ENCODE assay signal across 1 cellular context in the genomic region with DNA sequence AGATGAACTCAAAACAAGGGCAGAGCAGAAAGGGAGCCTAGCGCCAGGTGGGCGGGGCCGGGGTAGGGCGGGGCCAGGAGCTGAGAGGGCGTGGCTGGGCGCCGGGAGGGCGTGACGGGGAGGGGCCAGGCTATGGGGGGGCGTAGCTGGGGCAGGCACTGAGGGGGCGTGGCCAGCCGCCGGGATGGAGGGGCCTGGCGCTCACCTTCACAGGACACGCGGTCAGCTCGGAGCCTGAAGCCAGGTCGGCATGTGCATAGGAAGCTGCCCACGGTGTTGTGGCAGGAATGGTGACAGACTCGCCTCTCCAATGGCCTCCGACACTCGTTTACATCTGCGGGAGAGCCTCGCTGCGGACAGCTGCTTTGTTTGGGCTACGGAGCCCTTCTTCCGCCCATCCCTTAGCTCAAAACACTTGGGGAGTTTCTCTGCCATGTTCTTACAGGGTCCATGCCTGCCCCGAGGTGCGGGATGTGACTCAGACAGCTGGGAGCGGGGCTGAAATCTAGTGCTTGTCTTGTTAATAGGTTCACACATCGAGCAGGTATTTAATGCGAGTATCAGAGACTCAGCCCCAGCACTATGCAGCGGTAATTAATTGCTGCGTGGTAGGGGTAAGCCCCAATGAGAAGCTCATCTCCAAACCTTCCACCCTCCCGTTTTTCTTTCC.
TF ChIP-seq lines count a peak whose summit lies in the region.

No MANE protein-coding gene starts in this region.

TF ChIP-seq in K562, 482 proteins besides CTCF, POLR2A, EP300 and RAD21 (continued from another document):
- TF ChIP-seq, protein P1, sequence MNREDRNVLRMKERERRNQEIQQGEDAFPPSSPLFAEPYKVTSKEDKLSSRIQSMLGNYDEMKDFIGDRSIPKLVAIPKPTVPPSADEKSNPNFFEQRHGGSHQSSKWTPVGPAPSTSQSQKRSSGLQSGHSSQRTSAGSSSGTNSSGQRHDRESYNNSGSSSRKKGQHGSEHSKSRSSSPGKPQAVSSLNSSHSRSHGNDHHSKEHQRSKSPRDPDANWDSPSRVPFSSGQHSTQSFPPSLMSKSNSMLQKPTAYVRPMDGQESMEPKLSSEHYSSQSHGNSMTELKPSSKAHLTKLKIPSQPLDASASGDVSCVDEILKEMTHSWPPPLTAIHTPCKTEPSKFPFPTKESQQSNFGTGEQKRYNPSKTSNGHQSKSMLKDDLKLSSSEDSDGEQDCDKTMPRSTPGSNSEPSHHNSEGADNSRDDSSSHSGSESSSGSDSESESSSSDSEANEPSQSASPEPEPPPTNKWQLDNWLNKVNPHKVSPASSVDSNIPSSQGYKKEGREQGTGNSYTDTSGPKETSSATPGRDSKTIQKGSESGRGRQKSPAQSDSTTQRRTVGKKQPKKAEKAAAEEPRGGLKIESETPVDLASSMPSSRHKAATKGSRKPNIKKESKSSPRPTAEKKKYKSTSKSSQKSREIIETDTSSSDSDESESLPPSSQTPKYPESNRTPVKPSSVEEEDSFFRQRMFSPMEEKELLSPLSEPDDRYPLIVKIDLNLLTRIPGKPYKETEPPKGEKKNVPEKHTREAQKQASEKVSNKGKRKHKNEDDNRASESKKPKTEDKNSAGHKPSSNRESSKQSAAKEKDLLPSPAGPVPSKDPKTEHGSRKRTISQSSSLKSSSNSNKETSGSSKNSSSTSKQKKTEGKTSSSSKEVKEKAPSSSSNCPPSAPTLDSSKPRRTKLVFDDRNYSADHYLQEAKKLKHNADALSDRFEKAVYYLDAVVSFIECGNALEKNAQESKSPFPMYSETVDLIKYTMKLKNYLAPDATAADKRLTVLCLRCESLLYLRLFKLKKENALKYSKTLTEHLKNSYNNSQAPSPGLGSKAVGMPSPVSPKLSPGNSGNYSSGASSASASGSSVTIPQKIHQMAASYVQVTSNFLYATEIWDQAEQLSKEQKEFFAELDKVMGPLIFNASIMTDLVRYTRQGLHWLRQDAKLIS (CRISPR knock-in tag; IDR thresholded peaks at IDR 0.05): no peak
- TF ChIP-seq, protein P2, sequence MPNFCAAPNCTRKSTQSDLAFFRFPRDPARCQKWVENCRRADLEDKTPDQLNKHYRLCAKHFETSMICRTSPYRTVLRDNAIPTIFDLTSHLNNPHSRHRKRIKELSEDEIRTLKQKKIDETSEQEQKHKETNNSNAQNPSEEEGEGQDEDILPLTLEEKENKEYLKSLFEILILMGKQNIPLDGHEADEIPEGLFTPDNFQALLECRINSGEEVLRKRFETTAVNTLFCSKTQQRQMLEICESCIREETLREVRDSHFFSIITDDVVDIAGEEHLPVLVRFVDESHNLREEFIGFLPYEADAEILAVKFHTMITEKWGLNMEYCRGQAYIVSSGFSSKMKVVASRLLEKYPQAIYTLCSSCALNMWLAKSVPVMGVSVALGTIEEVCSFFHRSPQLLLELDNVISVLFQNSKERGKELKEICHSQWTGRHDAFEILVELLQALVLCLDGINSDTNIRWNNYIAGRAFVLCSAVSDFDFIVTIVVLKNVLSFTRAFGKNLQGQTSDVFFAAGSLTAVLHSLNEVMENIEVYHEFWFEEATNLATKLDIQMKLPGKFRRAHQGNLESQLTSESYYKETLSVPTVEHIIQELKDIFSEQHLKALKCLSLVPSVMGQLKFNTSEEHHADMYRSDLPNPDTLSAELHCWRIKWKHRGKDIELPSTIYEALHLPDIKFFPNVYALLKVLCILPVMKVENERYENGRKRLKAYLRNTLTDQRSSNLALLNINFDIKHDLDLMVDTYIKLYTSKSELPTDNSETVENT (CRISPR knock-in tag; IDR thresholded peaks at IDR 0.05): no peak
- TF ChIP-seq MYC (IDR thresholded peaks at IDR 0.05; ENCODE audit: low read depth, low read length) (0 out of 2 replicates have a peak, but pooled peaks have one; percentile 22), MYC (CRISPR knock-in tag; IDR thresholded peaks at IDR 0.05; ENCODE audit: borderline replicate concordance, low read depth) (no peak), RHOXF2B (CRISPR knock-in tag; conservative IDR thresholded peaks at IDR 0.05) (no peak), ZNF41 (CRISPR knock-in tag; conservative IDR thresholded peaks at IDR 0.05) (no peak), HMGN3 (IDR thresholded peaks at IDR 0.05; ENCODE audit: borderline replicate concordance, extremely low read depth, insufficient read length, low read depth, low read length) (peak; percentile 57), ZNF217 (CRISPR knock-in tag; IDR thresholded peaks at IDR 0.05) (no peak), RFX7 (CRISPR knock-in tag; IDR thresholded peaks at IDR 0.05) (no peak), ZNF780A (CRISPR knock-in tag; IDR thresholded peaks at IDR 0.05) (no peak), SUPT5H (IDR thresholded peaks at IDR 0.05) (peak; percentile 52), GABPB1 (CRISPR knock-in tag; IDR thresholded peaks at IDR 0.05) (0 out of 2 replicates have a peak, but pooled peaks have one; percentile 49), RBFOX2 (IDR thresholded peaks at IDR 0.05; ENCODE audit: low read depth, low read length) (peak; percentile 65), YY1 (IDR thresholded peaks at IDR 0.05; ENCODE audit: borderline replicate concordance in 1 of 3, control insufficient read depth in 1 of 3, extremely low read depth in 1 of 3, insufficient read depth in 3 of 3, insufficient read length in 1 of 3, insufficient replicate concordance in 2 of 3, low read depth in 1 of 3, low read length in 2 of 3) (peak in 1 of 3 experiments; percentile 23)
- TF ChIP-seq, protein P3, sequence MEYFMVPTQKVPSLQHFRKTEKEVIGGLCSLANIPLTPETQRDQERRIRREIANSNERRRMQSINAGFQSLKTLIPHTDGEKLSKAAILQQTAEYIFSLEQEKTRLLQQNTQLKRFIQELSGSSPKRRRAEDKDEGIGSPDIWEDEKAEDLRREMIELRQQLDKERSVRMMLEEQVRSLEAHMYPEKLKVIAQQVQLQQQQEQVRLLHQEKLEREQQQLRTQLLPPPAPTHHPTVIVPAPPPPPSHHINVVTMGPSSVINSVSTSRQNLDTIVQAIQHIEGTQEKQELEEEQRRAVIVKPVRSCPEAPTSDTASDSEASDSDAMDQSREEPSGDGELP (CRISPR knock-in tag; IDR thresholded peaks at IDR 0.05; ENCODE audit: borderline replicate concordance): peak; percentile 66
- TF ChIP-seq, protein P4, sequence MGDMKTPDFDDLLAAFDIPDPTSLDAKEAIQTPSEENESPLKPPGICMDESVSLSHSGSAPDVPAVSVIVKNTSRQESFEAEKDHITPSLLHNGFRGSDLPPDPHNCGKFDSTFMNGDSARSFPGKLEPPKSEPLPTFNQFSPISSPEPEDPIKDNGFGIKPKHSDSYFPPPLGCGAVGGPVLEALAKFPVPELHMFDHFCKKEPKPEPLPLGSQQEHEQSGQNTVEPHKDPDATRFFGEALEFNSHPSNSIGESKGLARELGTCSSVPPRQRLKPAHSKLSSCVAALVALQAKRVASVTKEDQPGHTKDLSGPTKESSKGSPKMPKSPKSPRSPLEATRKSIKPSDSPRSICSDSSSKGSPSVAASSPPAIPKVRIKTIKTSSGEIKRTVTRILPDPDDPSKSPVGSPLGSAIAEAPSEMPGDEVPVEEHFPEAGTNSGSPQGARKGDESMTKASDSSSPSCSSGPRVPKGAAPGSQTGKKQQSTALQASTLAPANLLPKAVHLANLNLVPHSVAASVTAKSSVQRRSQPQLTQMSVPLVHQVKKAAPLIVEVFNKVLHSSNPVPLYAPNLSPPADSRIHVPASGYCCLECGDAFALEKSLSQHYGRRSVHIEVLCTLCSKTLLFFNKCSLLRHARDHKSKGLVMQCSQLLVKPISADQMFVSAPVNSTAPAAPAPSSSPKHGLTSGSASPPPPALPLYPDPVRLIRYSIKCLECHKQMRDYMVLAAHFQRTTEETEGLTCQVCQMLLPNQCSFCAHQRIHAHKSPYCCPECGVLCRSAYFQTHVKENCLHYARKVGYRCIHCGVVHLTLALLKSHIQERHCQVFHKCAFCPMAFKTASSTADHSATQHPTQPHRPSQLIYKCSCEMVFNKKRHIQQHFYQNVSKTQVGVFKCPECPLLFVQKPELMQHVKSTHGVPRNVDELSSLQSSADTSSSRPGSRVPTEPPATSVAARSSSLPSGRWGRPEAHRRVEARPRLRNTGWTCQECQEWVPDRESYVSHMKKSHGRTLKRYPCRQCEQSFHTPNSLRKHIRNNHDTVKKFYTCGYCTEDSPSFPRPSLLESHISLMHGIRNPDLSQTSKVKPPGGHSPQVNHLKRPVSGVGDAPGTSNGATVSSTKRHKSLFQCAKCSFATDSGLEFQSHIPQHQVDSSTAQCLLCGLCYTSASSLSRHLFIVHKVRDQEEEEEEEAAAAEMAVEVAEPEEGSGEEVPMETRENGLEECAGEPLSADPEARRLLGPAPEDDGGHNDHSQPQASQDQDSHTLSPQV (IDR thresholded peaks at IDR 0.05): peak; percentile 82; the same call in 1 of the 2 replicates
- TF ChIP-seq, protein P5, sequence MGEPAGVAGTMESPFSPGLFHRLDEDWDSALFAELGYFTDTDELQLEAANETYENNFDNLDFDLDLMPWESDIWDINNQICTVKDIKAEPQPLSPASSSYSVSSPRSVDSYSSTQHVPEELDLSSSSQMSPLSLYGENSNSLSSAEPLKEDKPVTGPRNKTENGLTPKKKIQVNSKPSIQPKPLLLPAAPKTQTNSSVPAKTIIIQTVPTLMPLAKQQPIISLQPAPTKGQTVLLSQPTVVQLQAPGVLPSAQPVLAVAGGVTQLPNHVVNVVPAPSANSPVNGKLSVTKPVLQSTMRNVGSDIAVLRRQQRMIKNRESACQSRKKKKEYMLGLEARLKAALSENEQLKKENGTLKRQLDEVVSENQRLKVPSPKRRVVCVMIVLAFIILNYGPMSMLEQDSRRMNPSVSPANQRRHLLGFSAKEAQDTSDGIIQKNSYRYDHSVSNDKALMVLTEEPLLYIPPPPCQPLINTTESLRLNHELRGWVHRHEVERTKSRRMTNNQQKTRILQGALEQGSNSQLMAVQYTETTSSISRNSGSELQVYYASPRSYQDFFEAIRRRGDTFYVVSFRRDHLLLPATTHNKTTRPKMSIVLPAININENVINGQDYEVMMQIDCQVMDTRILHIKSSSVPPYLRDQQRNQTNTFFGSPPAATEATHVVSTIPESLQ (CRISPR knock-in tag; IDR thresholded peaks at IDR 0.05): 0 out of 2 replicates have a peak, but pooled peaks have one; percentile 31
- TF ChIP-seq, protein P6, sequence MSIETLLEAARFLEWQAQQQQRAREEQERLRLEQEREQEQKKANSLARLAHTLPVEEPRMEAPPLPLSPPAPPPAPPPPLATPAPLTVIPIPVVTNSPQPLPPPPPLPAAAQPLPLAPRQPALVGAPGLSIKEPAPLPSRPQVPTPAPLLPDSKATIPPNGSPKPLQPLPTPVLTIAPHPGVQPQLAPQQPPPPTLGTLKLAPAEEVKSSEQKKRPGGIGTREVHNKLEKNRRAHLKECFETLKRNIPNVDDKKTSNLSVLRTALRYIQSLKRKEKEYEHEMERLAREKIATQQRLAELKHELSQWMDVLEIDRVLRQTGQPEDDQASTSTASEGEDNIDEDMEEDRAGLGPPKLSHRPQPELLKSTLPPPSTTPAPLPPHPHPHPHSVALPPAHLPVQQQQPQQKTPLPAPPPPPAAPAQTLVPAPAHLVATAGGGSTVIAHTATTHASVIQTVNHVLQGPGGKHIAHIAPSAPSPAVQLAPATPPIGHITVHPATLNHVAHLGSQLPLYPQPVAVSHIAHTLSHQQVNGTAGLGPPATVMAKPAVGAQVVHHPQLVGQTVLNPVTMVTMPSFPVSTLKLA (conservative IDR thresholded peaks at IDR 0.05): peak in 1 of 2 experiments; percentile 47; a peak in 1 of 4 replicates
- TF ChIP-seq, protein P7, sequence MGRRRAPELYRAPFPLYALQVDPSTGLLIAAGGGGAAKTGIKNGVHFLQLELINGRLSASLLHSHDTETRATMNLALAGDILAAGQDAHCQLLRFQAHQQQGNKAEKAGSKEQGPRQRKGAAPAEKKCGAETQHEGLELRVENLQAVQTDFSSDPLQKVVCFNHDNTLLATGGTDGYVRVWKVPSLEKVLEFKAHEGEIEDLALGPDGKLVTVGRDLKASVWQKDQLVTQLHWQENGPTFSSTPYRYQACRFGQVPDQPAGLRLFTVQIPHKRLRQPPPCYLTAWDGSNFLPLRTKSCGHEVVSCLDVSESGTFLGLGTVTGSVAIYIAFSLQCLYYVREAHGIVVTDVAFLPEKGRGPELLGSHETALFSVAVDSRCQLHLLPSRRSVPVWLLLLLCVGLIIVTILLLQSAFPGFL (CRISPR knock-in tag; IDR thresholded peaks at IDR 0.05): no peak
- TF ChIP-seq, protein P8, sequence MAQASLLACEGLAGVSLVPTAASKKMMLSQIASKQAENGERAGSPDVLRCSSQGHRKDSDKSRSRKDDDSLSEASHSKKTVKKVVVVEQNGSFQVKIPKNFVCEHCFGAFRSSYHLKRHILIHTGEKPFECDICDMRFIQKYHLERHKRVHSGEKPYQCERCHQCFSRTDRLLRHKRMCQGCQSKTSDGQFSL (CRISPR knock-in tag; IDR thresholded peaks at IDR 0.05): peak; percentile 90
- TF ChIP-seq, protein P8 (tag; IDR thresholded peaks at IDR 0.05): peak in 1 of 2 experiments; percentile 75; a peak in 2 of 4 replicates
TF ChIP-seq in K562: peak in this region for 25.
